ENCODE assay signal across 8 cellular contexts in genomic region chr1:28437260-28437923, GRCh38.
DNase-seq lines count a peak whose midpoint lies in the region; ATAC-seq and TF ChIP-seq lines count a peak whose summit lies in the region.

No MANE protein-coding gene starts in this region.

- no peak for TF ChIP-seq CTCF in omental fat pad (IDR thresholded peaks at IDR 0.05)

- peak overlapping the region; percentile 80 for H3K27ac ChIP-seq in epithelial cell of prostate

- H3K36me3 ChIP-seq in NT2/D1 (ENCODE audit: insufficient read depth, insufficient read length, low read length): peaks cover 3% of the 10 kb centered on the region

- H3K4me1 ChIP-seq in NT2/D1 (ENCODE audit: insufficient read depth, insufficient read length): peaks cover 4% of the 10 kb centered on the region

- H3K9me3 ChIP-seq in NT2/D1 (ENCODE audit: insufficient read depth, low read length): no peaks in the 10 kb centered on the region

- H3K27me3 ChIP-seq in NT2/D1 (ENCODE audit: insufficient read depth, insufficient read length): no peaks in the 10 kb centered on the region

- ATAC-seq in omental fat pad (ENCODE audit: low FRiP score): peak; percentile 60

- DNase-seq in CD1c-positive myeloid dendritic cell (ENCODE audit: extremely low spot score) (peak; percentile 62), NT2/D1 (ENCODE audit: low read depth, low spot score) (peak; percentile 8), epithelial cell of prostate (ENCODE audit: low read depth, low spot score) (no peak), omental fat pad (ENCODE audit: low spot score) (no peak), NCI-H1694 treated with DMSO at 0.1 percent for 48 hours (lab: John Stamatoyannopoulos, UW) (no peak), DMS153 treated with DMSO at 0.1 percent for 48 hours (lab: John Stamatoyannopoulos, UW; ENCODE audit: unreplicated experiment) (no peak), SIG-M5 (lab: John Stamatoyannopoulos, UW) (no peak)
- DNase-seq in activated effector memory CD4-positive, alpha-beta T cell treated with Interleukin-2 at 50 U/mL for 16 hours: no peak

- no peak overlapping the region for H3K4me3 ChIP-seq in NT2/D1 (ENCODE audit: insufficient read length, low read depth)

- H3K9ac ChIP-seq in NT2/D1 (ENCODE audit: insufficient read length, low read depth): no peak overlapping the region

Comparison
In these comparisons a context has a peak if more than half of its experiments do, and no peak if none do; other contexts are left out.
1. DNase-seq: peak in CD1c-positive myeloid dendritic cell (single experiment) and NT2/D1 (single experiment); none in epithelial cell of prostate (single experiment), omental fat pad (single experiment), NCI-H1694 treated with DMSO at 0.1 percent for 48 hours (single experiment), DMS153 treated with DMSO at 0.1 percent for 48 hours (single experiment), activated effector memory CD4-positive, alpha-beta T cell treated with Interleukin-2 at 50 U/mL for 16 hours (single experiment) and SIG-M5 (single experiment).